27 cellular contexts compared by ENCODE assay signal in genomic region chr2:135456835-135457234, GRCh38.
"Had no signal": no experiment of that assay in that cellular context is flagged by ENCODE, and none has a peak within 500 bp of the region (broad histone marks: within the 10 kb centered on the region; RNA-seq: fewer than 3 reads in every experiment).

No MANE protein-coding gene starts in this region.

- H3K4me3 ChIP-seq: stomach, suprapubic skin, testis, thoracic aorta, thyroid gland, tibial artery, tibial nerve, transverse colon, upper lobe of left lung, upper lobe of right lung, uterus, vagina had no signal

- ATAC-seq: stimulated activated effector memory CD8-positive, alpha-beta T cell treated with anti-CD3 and anti-CD28 coated beads, Interleukin-12 subunit alpha, Interleukin-12 subunit beta, amount 100 ng/mL, for 72 hours; stimulated activated memory B cell treated with anti-CD40 and anti-IgM and Interleukin-4, amounts not matched to agents 10 μg/mL and 1 μg/mL and 100 μg/mL, for 72 hours; stimulated activated naive B cell treated with anti-CD40 and anti-IgM and Interleukin-4, amounts not matched to agents 10 μg/mL and 1 μg/mL and 100 μg/mL, for 72 hours; stimulated activated naive CD8-positive, alpha-beta T cell treated with anti-CD3 and anti-CD28 coated beads, Interleukin-15, amount 100 ng/mL, for 72 hours; stimulated activated naive CD8-positive, alpha-beta T cell treated with anti-CD3 and anti-CD28 coated beads, Interleukin-15, Interleukin-2, amounts not matched to agents 100 U/mL and 50 U/mL, for 24 hours; upper lobe of right lung had no signal

- FAIRE-seq: urothelium cell line had no signal

- H3K36me3 ChIP-seq: suprapubic skin, thoracic aorta, thyroid gland, tibial artery, transverse colon, upper lobe of left lung, upper lobe of right lung, uterus, vagina had no signal

- DNase-seq: stimulated activated CD4-positive, alpha-beta T cell treated with anti-CD3 and anti-CD28 coated beads, Interleukin-2, amount 100 ng/mL, for 48 hours; stimulated activated CD4-positive, alpha-beta T cell treated with anti-CD3 and anti-CD28 coated beads, Interleukin-4, amount 100 ng/mL, for 1 hour; stimulated activated CD4-positive, alpha-beta T cell treated with anti-CD3 and anti-CD28 coated beads, Interleukin-4, amount 100 ng/mL, for 24 hours; stimulated activated CD4-positive, alpha-beta T cell treated with anti-CD3 and anti-CD28 coated beads, Interleukin-4, amount 100 ng/mL, for 4 hours; stimulated activated CD8-positive, alpha-beta memory T cell treated with anti-CD3 and anti-CD28 coated beads, Interleukin-4, amount 100 ng/mL, for 48 hours; stimulated activated naive B cell treated with anti-CD40 and anti-IgM and Interleukin-4, amounts not matched to agents 10 μg/mL and 1 μg/mL and 100 μg/mL, for 72 hours; stimulated activated naive CD4-positive, alpha-beta T cell; stimulated activated naive CD4-positive, alpha-beta T cell treated with Interleukin-2 at 50 U/mL for 16 hours; stimulated activated naive CD8-positive, alpha-beta T cell treated with anti-CD3 and anti-CD28 coated beads, Interleukin-15, amount 100 ng/mL, for 72 hours; stimulated activated naive CD8-positive, alpha-beta T cell treated with anti-CD3 and anti-CD28 coated beads, Interleukin-15, Interleukin-2, amounts not matched to agents 100 U/mL and 50 U/mL, for 24 hours; stomach; substantia nigra; testis; thyroid gland; tibial artery; transverse colon; trophoblast cell; upper lobe of left lung; upper lobe of right lung; uterus had no signal

- H3K27ac ChIP-seq: stomach, suprapubic skin, testis, thoracic aorta, thyroid gland, tibial artery, tibial nerve, transverse colon, upper lobe of left lung, upper lobe of right lung, uterus, vagina had no signal

- H3K27me3 ChIP-seq: stomach, suprapubic skin, testis, thyroid gland, tibial artery, tibial nerve, transverse colon, upper lobe of left lung, upper lobe of right lung, uterus, vagina had no signal

- H3K4me1 ChIP-seq: stomach, suprapubic skin, testis, thyroid gland, tibial artery, tibial nerve, transverse colon, upper lobe of left lung, upper lobe of right lung, uterus, vagina had no signal

- H3K9me3 ChIP-seq: testis, thyroid gland had no signal
